Comparison of ENCODE assay signal across 17 cellular contexts in genomic region chr1:33379631-33380354, GRCh38. TPM values are rescaled to one million over a fixed set of nuclear protein-coding genes. Genes with fewer than 3 reads are reported as not detected.
A peak's percentile ranks its signal among the peaks of the same experiment; 100 is the strongest.
DNase-seq lines count a peak whose midpoint lies in the region; ATAC-seq and TF ChIP-seq lines count a peak whose summit lies in the region.
"Had no signal": no experiment of that assay in that cellular context is flagged by ENCODE, and none has a peak within 500 bp of the region (broad histone marks: within the 10 kb centered on the region; RNA-seq: fewer than 3 reads in every experiment).

No MANE protein-coding gene starts in this region.

- no peaks in the 10 kb centered on the region for H3K9me2 ChIP-seq in PC-3 (replicated peaks; ENCODE audit: low read length)

- no peaks in the 10 kb centered on the region for H3K36me3 Mint-ChIP-seq in naive thymus-derived CD8-positive, alpha-beta T cell

- H3K9me3 Mint-ChIP-seq in naive thymus-derived CD8-positive, alpha-beta T cell, result no peaks in the 10 kb centered on the region

- H3K9me3 ChIP-seq in HEK293 (ENCODE audit: control insufficient read depth, insufficient read depth, low read depth, low read length) (no peaks in the 10 kb centered on the region), gastroesophageal sphincter (no peaks in the 10 kb centered on the region), PC-3 (ENCODE audit: low read length) (no peaks in the 10 kb centered on the region)
- H3K9me3 ChIP-seq: prostate gland had no signal

- no peak overlapping the region for H3K4me2 ChIP-seq in PC-3 (ENCODE audit: low read length)

- H3K9ac ChIP-seq in PC-3 (ENCODE audit: low read length), result no peak overlapping the region

- TF ChIP-seq CTCF in HEK293 (tag by site-specific recombination; IDR thresholded peaks at IDR 0.05), result no peak
- TF ChIP-seq CTCF in gastroesophageal sphincter (IDR thresholded peaks at IDR 0.05), result no peak
- no peak for TF ChIP-seq CTCF in omental fat pad (IDR thresholded peaks at IDR 0.05)
- no peak for TF ChIP-seq CTCF in PC-3 (conservative IDR thresholded peaks at IDR 0.05; ENCODE audit: low read depth, low read length)

- H3K27me3 Mint-ChIP-seq in naive thymus-derived CD8-positive, alpha-beta T cell, result peaks cover 8 to 40% (median 31%) of the 10 kb centered on the region in 5 donors

- H3K4me3 ChIP-seq in HEK293 (ENCODE audit: low read depth, low read length) (no peak overlapping the region), gastroesophageal sphincter (no peak overlapping the region), PC-3 (ENCODE audit: low read length) (no peak overlapping the region)
- H3K4me3 ChIP-seq: prostate gland had no signal

- H3F3A ChIP-seq in PC-3 (ENCODE audit: low read length, unreplicated experiment), result no peaks in the 10 kb centered on the region

- H4K20me1 ChIP-seq in PC-3 (ENCODE audit: low read length), result no peaks in the 10 kb centered on the region

- H3K36me3 ChIP-seq in HEK293 (ENCODE audit: control insufficient read depth in 2 of 2, insufficient read depth in 1 of 2, low read length in 2 of 2) (no peaks in the 10 kb centered on the region), gastroesophageal sphincter (no peaks in the 10 kb centered on the region), PC-3 (ENCODE audit: low read depth, low read length) (peaks cover 8% of the 10 kb centered on the region)
- H3K36me3 ChIP-seq: prostate gland had no signal

- WGBS in gastroesophageal sphincter (ENCODE audit: low coverage in 1 of 2), 2 donors, result 56 to 58% methylated on average over 9 to 10 of the region's 10 CpGs

- POLR2A ChIA-PET in HEK293 (lab: Yijun Ruan, JAX), result no interaction called here
- POLR2A ChIA-PET in naive thymus-derived CD8-positive, alpha-beta T cell (lab: Charles Lee), result no interaction called here
- POLR2A ChIA-PET in PC-3 (lab: Charles Lee; ENCODE audit: unreplicated experiment), result no interaction called here

- no peak overlapping the region for H3K4me3 Mint-ChIP-seq in naive thymus-derived CD8-positive, alpha-beta T cell

- peaks cover 4% of the 10 kb centered on the region; the same call in 1 of the 2 replicates for H3K4me1 ChIP-seq in HEK293 (ENCODE audit: control insufficient read depth, insufficient read depth, low read length)
- H3K4me1 ChIP-seq in gastroesophageal sphincter, result peaks cover 4 to 37% (median 5%) of the 10 kb centered on the region in 3 donors
- H3K4me1 ChIP-seq in PC-3 (ENCODE audit: insufficient read depth, low read length), result peaks cover 12% of the 10 kb centered on the region

- no peaks in the 10 kb centered on the region for H3K27me3 ChIP-seq in gastroesophageal sphincter
- no peaks in the 10 kb centered on the region for H3K27me3 ChIP-seq in PC-3 (ENCODE audit: low read length)

- TF ChIP-seq EP300 in gastroesophageal sphincter (IDR thresholded peaks at IDR 0.05), result no peak

- H2AFZ ChIP-seq in PC-3 (ENCODE audit: low read length), result no peak overlapping the region

- BruUV-seq in PC-3 (replicated peaks; lab: Mats Ljungman, UMichigan), result no TSS peak

- CTCF ChIA-PET in HEK293 (lab: Yijun Ruan, JAX), result interaction anchor here (0.6 to 1.2 kb wide), 5 partner anchors 76 to 1265 kb away, joined by 3 to 9 read pairs (median 3); no protein-coding TSS in a partner anchor
- CTCF ChIA-PET in PC-3 (lab: Charles Lee), result no interaction called here

- H3K27ac ChIP-seq in HEK293 (ENCODE audit: extremely low read depth, low read depth, low read length) (no peak overlapping the region), gastroesophageal sphincter (no peak overlapping the region), PC-3 (ENCODE audit: low read length) (no peak overlapping the region)
- H3K27ac ChIP-seq: C4-2B, prostate gland had no signal

- peak; percentile 22 for ATAC-seq in gastroesophageal sphincter
- ATAC-seq in omental fat pad (ENCODE audit: low FRiP score), result peak; percentile 73
- ATAC-seq in naive thymus-derived CD8-positive, alpha-beta T cell, result no peak
- no peak for ATAC-seq in GM19395 (IDR thresholded peaks at IDR 0.05; ENCODE audit: unreplicated experiment)
- ATAC-seq in PC-3, result no peak

- H3K79me2 ChIP-seq in PC-3 (ENCODE audit: low read length), result no peaks in the 10 kb centered on the region

- intact Hi-C loops in PC-3 (cut with micrococcal nuclease), result loop anchor here (5.0 kb wide), 1 partner anchor 93 kb away; the partner anchor contains the start of gene ZSCAN20

- no peak for TF ChIP-seq POLR2A in gastroesophageal sphincter (IDR thresholded peaks at IDR 0.05)

- DNase-seq in NOMO-1 treated with dmso at 0.1 percent for 144 hours (lab: John Stamatoyannopoulos, UW; ENCODE audit: unreplicated experiment) (peak; percentile 18), omental fat pad (ENCODE audit: low spot score) (no peak), PC-3 (no peak)
- DNase-seq in stimulated activated CD4-positive, alpha-beta T cell treated with anti-CD3 and anti-CD28 coated beads, Interleukin-15, amount 100 ng/mL, for 24 hours, result no peak
- DNase-seq in naive thymus-derived CD8-positive, alpha-beta T cell, result no peak
- DNase-seq: activated gamma-delta T cell; EL; NCI-H1436; stimulated activated CD4-positive, alpha-beta T cell treated with anti-CD3 and anti-CD28 coated beads, Interleukin-2, amount 100 ng/mL, for 48 hours; stimulated activated naive CD4-positive, alpha-beta T cell treated with Interleukin-2 at 50 U/mL for 16 hours had no signal

- peak overlapping the region in 4 of 10 donors; percentile 11 to 34 (median 20) for H3K27ac Mint-ChIP-seq in naive thymus-derived CD8-positive, alpha-beta T cell

- H3K4me1 Mint-ChIP-seq in naive thymus-derived CD8-positive, alpha-beta T cell, result peaks cover 11 to 43% (median 14%) of the 10 kb centered on the region in 4 donors

TF ChIP-seq in HEK293, 187 proteins besides CTCF, POLR2A, EP300 and RAD21:
- peak; percentile 16; the same call in 1 of the 2 replicates for TF ChIP-seq PRDM1 (tag by site-specific recombination; IDR thresholded peaks at IDR 0.05)
- peak; percentile 87 for TF ChIP-seq ZFHX2 (tag by site-specific recombination; conservative IDR thresholded peaks at IDR 0.05)
- no peak for TF ChIP-seq HOXD13 (CRISPR knock-in tag; IDR thresholded peaks at IDR 0.05; ENCODE audit: borderline replicate concordance)
- 0 out of 2 replicates have a peak, but pooled peaks have one; percentile 11 for TF ChIP-seq ZBTB17 (tag by site-specific recombination; IDR thresholded peaks at IDR 0.05)
- TF ChIP-seq EGR2 (tag by site-specific recombination; IDR thresholded peaks at IDR 0.05; ENCODE audit: low read depth), result peak; percentile 78
- peak; percentile 50; the same call in 1 of the 2 replicates for TF ChIP-seq SCRT2 (tag by site-specific recombination; IDR thresholded peaks at IDR 0.05)
TF ChIP-seq in HEK293: peak in this region for 5.

RNA-seq across cellular contexts. Expression of gene PHC2, which starts 51.1 kb away (rescaled TPM):
- 100 to 1,000 TPM in 3 of 4 donors, 10 to 100 TPM in 1; 99.8 to 223 (median 181) TPM for total RNA-seq in gastroesophageal sphincter
- total RNA-seq in omental fat pad, result 100 to 1,000 TPM; 109 to 214 (median 150) TPM
- total RNA-seq in naive thymus-derived CD8-positive, alpha-beta T cell, result 10 to 100 TPM; 36.3 to 36.5 TPM
- 10 to 100 TPM; 11.8 to 38.4 (median 27.5) TPM for polyA plus RNA-seq in naive thymus-derived CD8-positive, alpha-beta T cell
- 125 and 134 TPM in 2 replicates for total RNA-seq in PC-3 (2014; rRNA removed)

RNA-seq across cellular contexts. Expression of gene A3GALT2, which starts 58.9 kb away (rescaled TPM):
- total RNA-seq in gastroesophageal sphincter, result under 1 TPM in 1 of 4 donors, not detected in 3; 0.67 TPM
- not detected for total RNA-seq in omental fat pad
- not detected for total RNA-seq in naive thymus-derived CD8-positive, alpha-beta T cell
- polyA plus RNA-seq in naive thymus-derived CD8-positive, alpha-beta T cell, result not detected
- 0.58 TPM in 1 of 2 replicates, not detected in the other for total RNA-seq in PC-3 (2014; rRNA removed)
- total RNA-seq: endothelial cell of umbilical vein, HT1080 had no signal
- polyA plus RNA-seq: endothelial cell of umbilical vein had no signal

Comparison
In these comparisons a context has a peak if more than half of its experiments do, and no peak if none do; other contexts are left out.
1. ATAC-seq: peak in gastroesophageal sphincter (single experiment) and omental fat pad (single experiment); none in naive thymus-derived CD8-positive, alpha-beta T cell (0 of 2), GM19395 (single experiment) and PC-3 (single experiment).